Comparison of ENCODE assay signal across 1 cellular context in genomic region chr18:47158314-47158853, GRCh38.
TF ChIP-seq lines count a peak whose summit lies in the region.
"Not testable (repeated sequence)": the region's sequence is repeated elsewhere in the genome, so short reads cannot be mapped to it uniquely, and the experiment has no call there.

No MANE protein-coding gene starts in this region.

TF ChIP-seq in A549, 52 proteins besides CTCF, POLR2A, EP300 and RAD21:
- TF ChIP-seq FOSL2 (IDR thresholded peaks at IDR 0.05), result not testable (repeated sequence)
- TF ChIP-seq FOSL2 (CRISPR knock-in tag; IDR thresholded peaks at IDR 0.05), result peak; percentile 55; the same call in 1 of the 2 replicates
